Comparison of ENCODE assay signal across 2 cellular contexts in genomic region chr14:93906341-93907329, GRCh38.
TF ChIP-seq lines count a peak whose summit lies in the region.

No MANE protein-coding gene starts in this region.

TF ChIP-seq in HCT116, 20 proteins besides CTCF, POLR2A, EP300 and RAD21 (continued from another document):
- no peak for TF ChIP-seq ZBTB33 (IDR thresholded peaks at IDR 0.05; ENCODE audit: extremely low read depth, insufficient replicate concordance, low read length)

TF ChIP-seq in WTC11, 78 proteins besides CTCF, POLR2A, EP300 and RAD21 (continued from another document):
- TF ChIP-seq ATF6 (CRISPR knock-in tag; IDR thresholded peaks at IDR 0.05) = no peak
- TF ChIP-seq ZNF281 (CRISPR knock-in tag; IDR thresholded peaks at IDR 0.05) = no peak
- TF ChIP-seq AFF4 (CRISPR knock-in tag; IDR thresholded peaks at IDR 0.05; ENCODE audit: borderline replicate concordance) = no peak
- TF ChIP-seq E2F5 (CRISPR knock-in tag; IDR thresholded peaks at IDR 0.05) = no peak
- TF ChIP-seq PREB (CRISPR knock-in tag; IDR thresholded peaks at IDR 0.05; ENCODE audit: borderline replicate concordance) = no peak
- no peak for TF ChIP-seq KAT7 (CRISPR knock-in tag; IDR thresholded peaks at IDR 0.05; ENCODE audit: borderline replicate concordance)
- no peak for TF ChIP-seq USF2 (CRISPR knock-in tag; IDR thresholded peaks at IDR 0.05)
- no peak for TF ChIP-seq PRRX2 (CRISPR knock-in tag; IDR thresholded peaks at IDR 0.05)
- no peak for TF ChIP-seq CDX4 (CRISPR knock-in tag; IDR thresholded peaks at IDR 0.05; ENCODE audit: borderline replicate concordance)
- no peak for TF ChIP-seq ERG (CRISPR knock-in tag; IDR thresholded peaks at IDR 0.05)
